28 cellular contexts compared by ENCODE assay signal in the genomic region with DNA sequence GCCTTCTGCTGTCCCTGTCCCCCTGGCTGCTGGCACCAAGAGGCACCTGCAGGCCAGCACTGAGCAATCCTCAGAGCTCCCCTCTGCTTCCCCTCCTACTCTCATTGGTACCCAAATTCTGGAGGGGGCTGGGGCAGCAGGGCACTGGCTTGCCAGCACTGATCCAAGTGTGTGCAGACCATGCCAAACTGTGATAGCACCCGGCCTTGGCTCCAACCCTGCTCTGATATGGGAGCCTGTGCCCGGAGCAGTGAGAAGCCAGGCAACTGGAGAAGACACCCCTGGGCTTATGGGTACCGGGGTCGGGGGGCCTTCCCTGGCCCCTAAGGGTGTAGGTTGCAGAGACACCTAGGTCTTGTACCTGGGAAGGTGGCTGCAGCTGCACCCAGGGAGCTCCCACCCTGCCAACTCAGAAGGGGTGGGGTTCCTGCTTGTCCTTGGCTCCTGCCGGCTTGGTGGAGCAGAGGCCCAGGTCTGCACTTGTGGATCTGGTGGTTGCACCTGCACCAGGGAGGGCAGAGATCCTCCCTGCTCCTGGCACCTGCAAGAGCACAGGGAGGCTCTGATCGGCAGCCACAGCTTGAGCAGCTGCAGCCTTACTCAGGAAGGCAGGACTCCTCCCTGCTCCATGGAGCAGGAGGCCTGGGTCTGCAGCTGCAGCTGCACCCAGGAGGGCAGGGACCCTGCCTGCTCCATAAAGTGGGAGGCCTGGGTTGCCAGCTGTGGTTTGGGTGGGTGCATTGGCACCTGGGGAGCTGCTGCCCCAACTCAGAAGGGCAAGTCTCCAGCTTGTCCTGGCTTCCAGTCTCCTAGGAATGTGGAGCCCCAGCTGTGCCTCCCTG.
DNase-seq lines count a peak whose midpoint lies in the region; ATAC-seq and TF ChIP-seq lines count a peak whose summit lies in the region.
"Had no signal": no experiment of that assay in that cellular context is flagged by ENCODE, and none has a peak within 500 bp of the region (broad histone marks: within the 10 kb centered on the region; RNA-seq: fewer than 3 reads in every experiment).

No MANE protein-coding gene starts in this region.

- no peak overlapping the region for H3K9ac ChIP-seq in SU-DHL-6 (ENCODE audit: low read length)

- TF ChIP-seq CTCF in SU-DHL-6 (IDR thresholded peaks at IDR 0.05; ENCODE audit: insufficient read depth, low read length, poor library complexity, severe bottlenecking): no peak

- H3K36me3 ChIP-seq in SU-DHL-6 (ENCODE audit: low read length): peaks cover 15% of the 10 kb centered on the region; the same call in 1 of the 2 replicates
- H3K36me3 ChIP-seq: cardiac muscle cell, gastrocnemius medialis, Peyer's patch, stomach, thyroid gland had no signal

- H2AFZ ChIP-seq in SU-DHL-6 (ENCODE audit: low read depth, low read length, severe bottlenecking): no peak overlapping the region

- DNase-seq in Right ventricle myocardium superior: no peak
- DNase-seq in cardiac septum (ENCODE audit: low spot score): no peak
- peak; percentile 59 for DNase-seq in left ventricle myocardium superior
- no peak for DNase-seq in midbrain (lab: John Stamatoyannopoulos, UW)
- DNase-seq in NCI-H446 (lab: John Stamatoyannopoulos, UW): no peak
- DNase-seq: ACHN; activated CD4-positive, alpha-beta memory T cell treated with anti-CD3 and anti-CD28 coated beads, Interleukin-2, amount 10 ng/mL, durations not matched to agents 7 days and 5 days; aorta; DMS79; gastrocnemius medialis; GF-D8; HCEC 1CT; hippocampal formation; KG1; left lung; MM.1S; naive thymus-derived CD8-positive, alpha-beta T cell; NCI-H1417; NCI-H526 treated with DMSO at 0.1 percent for 48 hours; Peyer's patch; stomach; thyroid gland had no signal

- H3K79me2 ChIP-seq in SU-DHL-6 (ENCODE audit: insufficient read depth, low read length): no peaks in the 10 kb centered on the region

- no peaks in the 10 kb centered on the region for H3K27me3 ChIP-seq in SU-DHL-6 (ENCODE audit: low read length)
- H3K27me3 ChIP-seq: cardiac muscle cell, gastrocnemius medialis, left lung, Peyer's patch, stomach, thyroid gland had no signal

- peaks cover 20% of the 10 kb centered on the region for H3F3A ChIP-seq in SU-DHL-6 (ENCODE audit: insufficient read depth)

- intact Hi-C loops in Right ventricle myocardium superior (cut with DNase I): no loop called here
- intact Hi-C loops in cardiac septum (cut with DNase I): no loop called here
- intact Hi-C loops in left ventricle myocardium superior (cut with micrococcal nuclease): no loop called here

- no peaks in the 10 kb centered on the region for H3K9me2 ChIP-seq in SU-DHL-6 (replicated peaks; ENCODE audit: insufficient read depth, low read length)

- no peaks in the 10 kb centered on the region for H4K20me1 ChIP-seq in SU-DHL-6 (ENCODE audit: low read depth, low read length)

- ATAC-seq in Right ventricle myocardium superior (ENCODE audit: poor library complexity): peak; percentile 95
- ATAC-seq in left ventricle myocardium superior: peak; percentile 97
- no peak for ATAC-seq in HG03439 (IDR thresholded peaks at IDR 0.05; ENCODE audit: unreplicated experiment)
- ATAC-seq: activated CD4-positive, CD25-positive, alpha-beta regulatory T cell treated with anti-CD3 and anti-CD28 coated beads, Interleukin-2, amount 50 U/mL, for 24 hours; gastrocnemius medialis; left lung; naive thymus-derived CD8-positive, alpha-beta T cell had no signal

- peaks cover 33% of the 10 kb centered on the region; the same call in 1 of the 2 replicates for H3K9me3 ChIP-seq in SU-DHL-6 (ENCODE audit: insufficient read depth, low read length)
- H3K9me3 ChIP-seq: Peyer's patch, thyroid gland had no signal

- H3K4me2 ChIP-seq in SU-DHL-6 (ENCODE audit: low read depth, low read length, poor library complexity, severe bottlenecking): no peak overlapping the region

- H3K27ac ChIP-seq in SU-DHL-6 (ENCODE audit: low read depth, low read length): peak overlapping the region; percentile 90
- H3K27ac ChIP-seq: cardiac muscle cell, coronary artery, gastrocnemius medialis, left lung, Peyer's patch, skin epidermis, stomach, thyroid gland had no signal

- H3K4me3 ChIP-seq in SU-DHL-6 (ENCODE audit: insufficient read depth, low read length, poor library complexity, severe bottlenecking): no peak overlapping the region
- H3K4me3 ChIP-seq: cardiac muscle cell, coronary artery, gastrocnemius medialis, left lung, Peyer's patch, skin epidermis, stomach, thyroid gland had no signal
